Comparison of ENCODE assay signal across 34 cellular contexts in genomic region chr3:134205426-134205825, GRCh38.
"Had no signal": no experiment of that assay in that cellular context is flagged by ENCODE, and none has a peak within 500 bp of the region (broad histone marks: within the 10 kb centered on the region; RNA-seq: fewer than 3 reads in every experiment).

No MANE protein-coding gene starts in this region.

- H3K27ac ChIP-seq: adrenal gland, ascending aorta, VCaP had no signal

- H3K4me3 Mint-ChIP-seq: activated B cell treated with CpG ODN at 0.5 μM for 24 hours; activated CD4-positive, alpha-beta memory T cell treated with anti-CD3 and anti-CD28 coated beads for 36 hours; activated CD4-positive, alpha-beta T cell treated with anti-CD3 and anti-CD28 coated beads, Interleukin-2, amount 10 ng/mL, durations not matched to agents 24 days and 14 days; activated CD8-positive, alpha-beta T cell treated with anti-CD3 and anti-CD28 coated beads for 36 hours; activated naive CD4-positive, alpha-beta T cell treated with anti-CD3 and anti-CD28 coated beads for 36 hours; activated naive CD8-positive, alpha-beta T cell treated with anti-CD3 and anti-CD28 coated beads for 36 hours; activated T-cell treated with anti-CD3 and anti-CD28 coated beads, Interleukin-2, amount 50 U/mL, for 4 hours; activated T-cell treated with anti-CD3 and anti-CD28 coated beads, Interleukin-2, amount 50 U/mL, for 72 hours; activated T-helper 1 cell treated with anti-CD3 and anti-CD28 coated beads, Interleukin-12 subunit alpha, Interleukin-12 subunit beta, Interleukin-2, Interleukin-4 antibody, amounts not matched to agents 30 ng/mL and 10 ng/mL and 1 ng/mL, durations not matched to agents 14 hours and 24 hours and 36 hours; activated T-helper 17 cell treated with anti-CD3 and anti-CD28 coated beads, Interleukin-2, amount 50 U/mL, for 72 hours; brain; T-helper 1 cell treated with Interleukin-12 subunit alpha and Interleukin-12 subunit beta and Interleukin-4 antibody, amounts not matched to agents 30 μg/mL and 1 μg/mL, for 36 hours; T-helper 2 cell treated with Interferon-gamma antibody and Interleukin-4, amounts not matched to agents 5 μg/mL and 100 μg/mL, for 36 hours had no signal

- H3K4me1 Mint-ChIP-seq: activated B cell treated with CpG ODN at 0.5 μM for 24 hours; activated CD4-positive, alpha-beta T cell treated with anti-CD3 and anti-CD28 coated beads, Interleukin-2, amount 10 ng/mL, durations not matched to agents 24 days and 14 days; activated naive CD8-positive, alpha-beta T cell treated with anti-CD3 and anti-CD28 coated beads for 36 hours; activated T-helper 17 cell treated with anti-CD3 and anti-CD28 coated beads, Interleukin-2, amount 50 U/mL, for 72 hours; brain had no signal

- ATAC-seq: activated CD8-positive, alpha-beta T cell treated with anti-CD3 and anti-CD28 coated beads for 36 hours; activated naive CD4-positive, alpha-beta T cell treated with anti-CD3 and anti-CD28 coated beads, Interleukin-2, amount 50 U/mL, for 72 hours; activated T-cell treated with anti-CD3 and anti-CD28 coated beads, Interleukin-2, amount 50 U/mL, for 4 hours; activated T-cell treated with anti-CD3 and anti-CD28 coated beads, Interleukin-2, amount 50 U/mL, for 72 hours; activated T-helper 17 cell treated with anti-CD3 and anti-CD28 coated beads, Interleukin-2, amount 50 U/mL, for 72 hours had no signal

- H3K4me1 ChIP-seq: adrenal gland, ascending aorta had no signal

- H3K27me3 Mint-ChIP-seq: activated B cell treated with CpG ODN at 0.5 μM for 24 hours; activated CD4-positive, alpha-beta memory T cell treated with anti-CD3 and anti-CD28 coated beads for 36 hours; activated CD4-positive, alpha-beta T cell treated with anti-CD3 and anti-CD28 coated beads, Interleukin-2, amount 10 ng/mL, durations not matched to agents 24 days and 14 days; activated CD8-positive, alpha-beta T cell treated with anti-CD3 and anti-CD28 coated beads for 36 hours; activated naive CD8-positive, alpha-beta T cell treated with anti-CD3 and anti-CD28 coated beads for 36 hours; activated T-helper 17 cell treated with anti-CD3 and anti-CD28 coated beads, Interleukin-2, amount 50 U/mL, for 72 hours; brain had no signal

- H3K4me3 ChIP-seq: adrenal gland, ascending aorta had no signal

- H3K9me3 Mint-ChIP-seq: activated B cell treated with CpG ODN at 0.5 μM for 24 hours; activated CD4-positive, alpha-beta memory T cell treated with anti-CD3 and anti-CD28 coated beads for 36 hours; activated CD4-positive, alpha-beta T cell treated with anti-CD3 and anti-CD28 coated beads, Interleukin-2, amount 10 ng/mL, durations not matched to agents 24 days and 14 days; activated CD8-positive, alpha-beta T cell treated with anti-CD3 and anti-CD28 coated beads for 36 hours; activated naive CD4-positive, alpha-beta T cell treated with anti-CD3 and anti-CD28 coated beads for 36 hours; activated naive CD4-positive, alpha-beta T cell treated with anti-CD3 and anti-CD28 coated beads, Interleukin-2, amount 50 U/mL, for 72 hours; activated naive CD8-positive, alpha-beta T cell treated with anti-CD3 and anti-CD28 coated beads for 36 hours; activated T-cell treated with anti-CD3 and anti-CD28 coated beads, Interleukin-2, amount 50 U/mL, for 4 hours; activated T-cell treated with anti-CD3 and anti-CD28 coated beads, Interleukin-2, amount 50 U/mL, for 72 hours; activated T-helper 1 cell treated with anti-CD3 and anti-CD28 coated beads, Interleukin-12 subunit alpha, Interleukin-12 subunit beta, Interleukin-2, Interleukin-4 antibody, amounts not matched to agents 30 ng/mL and 10 ng/mL and 1 ng/mL, durations not matched to agents 14 hours and 24 hours and 36 hours; activated T-helper 17 cell treated with anti-CD3 and anti-CD28 coated beads, Interleukin-2, amount 50 U/mL, for 72 hours; brain; T-helper 1 cell treated with Interleukin-12 subunit alpha and Interleukin-12 subunit beta and Interleukin-4 antibody, amounts not matched to agents 30 μg/mL and 1 μg/mL, for 36 hours; T-helper 2 cell treated with Interferon-gamma antibody and Interleukin-4, amounts not matched to agents 5 μg/mL and 100 μg/mL, for 36 hours had no signal

- DNase-seq: activated B cell treated with CpG ODN at 0.5 μM for 24 hours; activated CD4-positive, alpha-beta memory T cell treated with anti-CD3 and anti-CD28 coated beads for 36 hours; activated CD4-positive, alpha-beta T cell treated with anti-CD3 and anti-CD28 coated beads for 4 hours; activated CD4-positive, alpha-beta T cell treated with anti-CD3 and anti-CD28 coated beads, Interleukin-2, amount 10 ng/mL, durations not matched to agents 24 days and 14 days; activated CD4-positive, alpha-beta T cell treated with anti-CD3 and anti-CD28 coated beads, Interleukin-2, amount 50 U/mL, for 1 hour; activated CD4-positive, alpha-beta T cell treated with anti-CD3 and anti-CD28 coated beads, Interleukin-2, amount 50 U/mL, for 4 hours; activated CD4-positive, CD25-positive, alpha-beta regulatory T cell treated with anti-CD3 and anti-CD28 coated beads, Interleukin-2, amount 50 U/mL, for 72 hours; activated CD8-positive, alpha-beta memory T cell treated with anti-CD3 and anti-CD28 coated beads, Interleukin-2, amount 50 U/mL, for 4 hours; activated CD8-positive, alpha-beta T cell treated with anti-CD3 and anti-CD28 coated beads for 36 hours; activated effector memory CD4-positive, alpha-beta T cell treated with anti-CD3 and anti-CD28 coated beads, Interleukin-2, amount 50 U/mL, for 16 hours; activated gamma-delta T cell treated with Interleukin-2 at 50 U/mL for 16 hours; activated naive CD4-positive, alpha-beta T cell; activated naive CD4-positive, alpha-beta T cell treated with anti-CD3 and anti-CD28 coated beads for 36 hours; activated naive CD4-positive, alpha-beta T cell treated with anti-CD3 and anti-CD28 coated beads, Interleukin-2, amount 50 U/mL, for 16 hours; activated naive CD8-positive, alpha-beta T cell treated with anti-CD3 and anti-CD28 coated beads for 36 hours; activated T-cell treated with anti-CD3 and anti-CD28 coated beads for 4 hours; activated T-cell treated with anti-CD3 and anti-CD28 coated beads, Interleukin-2, amount 50 U/mL, for 1 hour; activated T-cell treated with anti-CD3 and anti-CD28 coated beads, Interleukin-2, amount 50 U/mL, for 4 hours; activated T-cell treated with anti-CD3 and anti-CD28 coated beads, Interleukin-2, amount 50 U/mL, for 72 hours; adrenal gland; amniotic stem cell; central memory CD4-positive, alpha-beta T cell; cerebellar nuclear complex; T-helper 1 cell; T-helper 2 cell; T-helper 9 cell had no signal

- H3K27me3 ChIP-seq: adrenal gland, ascending aorta had no signal

- H3K9me3 ChIP-seq: adrenal gland, ascending aorta had no signal

- H3K27ac Mint-ChIP-seq: activated B cell treated with CpG ODN at 0.5 μM for 24 hours; activated CD4-positive, alpha-beta memory T cell treated with anti-CD3 and anti-CD28 coated beads for 36 hours; activated CD4-positive, alpha-beta T cell treated with anti-CD3 and anti-CD28 coated beads, Interleukin-2, amount 10 ng/mL, durations not matched to agents 24 days and 14 days; activated CD8-positive, alpha-beta T cell treated with anti-CD3 and anti-CD28 coated beads for 36 hours; activated naive CD4-positive, alpha-beta T cell treated with anti-CD3 and anti-CD28 coated beads for 36 hours; activated naive CD4-positive, alpha-beta T cell treated with anti-CD3 and anti-CD28 coated beads, Interleukin-2, amount 50 U/mL, for 72 hours; activated naive CD8-positive, alpha-beta T cell treated with anti-CD3 and anti-CD28 coated beads for 36 hours; activated T-cell treated with anti-CD3 and anti-CD28 coated beads, Interleukin-2, amount 50 U/mL, for 72 hours; activated T-helper 1 cell treated with anti-CD3 and anti-CD28 coated beads, Interleukin-12 subunit alpha, Interleukin-12 subunit beta, Interleukin-2, Interleukin-4 antibody, amounts not matched to agents 30 ng/mL and 10 ng/mL and 1 ng/mL, durations not matched to agents 14 hours and 24 hours and 36 hours; activated T-helper 17 cell treated with anti-CD3 and anti-CD28 coated beads, Interleukin-2, amount 50 U/mL, for 72 hours; T-helper 1 cell treated with Interleukin-12 subunit alpha and Interleukin-12 subunit beta and Interleukin-4 antibody, amounts not matched to agents 30 μg/mL and 1 μg/mL, for 36 hours; T-helper 2 cell treated with Interferon-gamma antibody and Interleukin-4, amounts not matched to agents 5 μg/mL and 100 μg/mL, for 36 hours had no signal
